Comparison of ENCODE assay signal across 19 cellular contexts in the genomic region with DNA sequence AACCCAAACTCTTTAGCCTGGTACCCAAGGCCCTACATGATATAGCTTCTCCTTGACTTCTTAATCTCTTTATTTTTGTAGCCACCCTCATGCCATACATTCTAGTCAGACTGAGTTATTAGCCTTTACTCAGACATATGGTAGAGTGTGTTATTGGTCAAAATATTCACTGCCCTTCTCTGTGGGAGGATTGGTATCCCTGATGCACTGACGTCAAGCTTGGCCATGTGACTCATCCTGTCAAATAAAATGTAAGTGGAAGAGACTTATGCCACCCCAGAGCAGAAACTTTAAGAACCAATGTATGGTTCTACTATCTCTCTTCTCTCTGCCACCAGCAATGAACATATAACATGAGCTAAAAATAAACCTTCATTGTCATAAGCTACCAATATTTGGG. TPM values are rescaled to one million over a fixed set of nuclear protein-coding genes. Genes with fewer than 3 reads are reported as not detected.
A peak's percentile ranks its signal among the peaks of the same experiment; 100 is the strongest.
DNase-seq lines count a peak whose midpoint lies in the region; ATAC-seq, FAIRE-seq and TF ChIP-seq lines count a peak whose summit lies in the region.
"Had no signal": no experiment of that assay in that cellular context is flagged by ENCODE, and none has a peak within 500 bp of the region (broad histone marks: within the 10 kb centered on the region; RNA-seq: fewer than 3 reads in every experiment).

No MANE protein-coding gene starts in this region.

- ATAC-seq in naive thymus-derived CD8-positive, alpha-beta T cell: no peak
- ATAC-seq in Right ventricle myocardium inferior: no peak
- ATAC-seq: HCT116 had no signal

- no peak for FAIRE-seq in bronchial epithelial cell (lab: Jason Lieb, UNC)

- H3K14ac ChIP-seq in trophoblast cell (ENCODE audit: low read length): no peak overlapping the region

- no peaks in the 10 kb centered on the region for H3K79me1 ChIP-seq in trophoblast cell (ENCODE audit: low read length)

- no peak overlapping the region for H2AFZ ChIP-seq in trophoblast cell (ENCODE audit: insufficient read depth, low read length, poor library complexity)

- no peak overlapping the region for H3K4me3 Mint-ChIP-seq in naive thymus-derived CD8-positive, alpha-beta T cell

- H4K12ac ChIP-seq in trophoblast cell (ENCODE audit: low read depth, low read length): no peak overlapping the region

- H3K9me3 Mint-ChIP-seq in naive thymus-derived CD8-positive, alpha-beta T cell: peaks cover 0 to 19% (median 6%) of the 10 kb centered on the region in 9 donors

- peaks cover 3 to 6% (median 4%) of the 10 kb centered on the region in 5 donors for H3K27me3 Mint-ChIP-seq in naive thymus-derived CD8-positive, alpha-beta T cell

- peaks cover 13 to 24% (median 15%) of the 10 kb centered on the region in 3 donors for H3K36me3 Mint-ChIP-seq in naive thymus-derived CD8-positive, alpha-beta T cell

- H4K8ac ChIP-seq in trophoblast cell (ENCODE audit: low read depth, low read length): no peak overlapping the region

- H3K4me1 ChIP-seq in trophoblast cell (ENCODE audit: control insufficient read depth in 1 of 2, insufficient read depth in 2 of 2, low read length in 2 of 2): no peaks in the 10 kb centered on the region
- H3K4me1 ChIP-seq: Peyer's patch had no signal

- H2AK5ac ChIP-seq in trophoblast cell (ENCODE audit: low read length): no peak overlapping the region

- H3K4me3 ChIP-seq in bronchial epithelial cell (ENCODE audit: low read depth, low read length): no peak overlapping the region
- no peak overlapping the region for H3K4me3 ChIP-seq in trophoblast cell (ENCODE audit: low read depth, low read length)
- H3K4me3 ChIP-seq: Peyer's patch had no signal

- POLR2A ChIA-PET in naive thymus-derived CD8-positive, alpha-beta T cell (lab: Charles Lee): interaction anchor here (0.6 kb wide), 1 partner anchor 187 kb away, joined by 3 read pairs; no protein-coding TSS in a partner anchor

- H4K91ac ChIP-seq in trophoblast cell (ENCODE audit: low read depth, low read length): no peak overlapping the region

- H2BK5ac ChIP-seq in trophoblast cell (ENCODE audit: low read depth, low read length, poor library complexity): no peak overlapping the region

- no CpG with 5 or more reads among the region's 1 CpG for WGBS in trophoblast cell (ENCODE audit: extremely low coverage, insufficient coverage, insufficient read length)

- H3K27ac ChIP-seq in trophoblast cell (ENCODE audit: low read depth, low read length): no peak overlapping the region
- H3K27ac ChIP-seq: HL-60, Peyer's patch had no signal

- H3K18ac ChIP-seq in trophoblast cell (ENCODE audit: low read length): no peak overlapping the region

- no peaks in the 10 kb centered on the region for H3K9me3 ChIP-seq in trophoblast cell (ENCODE audit: insufficient read depth, low read depth, low read length)

- H3K27me3 ChIP-seq in bronchial epithelial cell (ENCODE audit: control insufficient read depth, insufficient read depth, low read length): no peaks in the 10 kb centered on the region
- H3K27me3 ChIP-seq in trophoblast cell (ENCODE audit: insufficient read depth, low read length): no peaks in the 10 kb centered on the region
- H3K27me3 ChIP-seq: Peyer's patch had no signal

- no peaks in the 10 kb centered on the region for H3K79me2 ChIP-seq in trophoblast cell (ENCODE audit: control insufficient read depth, insufficient read depth, low read length, poor library complexity)

- peak; percentile 24 for DNase-seq in GM03348 (ENCODE audit: low spot score)
- DNase-seq in NCI-H226: peak; percentile 65
- DNase-seq in bronchial epithelial cell (ENCODE audit: low read depth): peak; percentile 47
- peak; percentile 27 to 64 for DNase-seq in trophoblast cell
- no peak for DNase-seq in naive thymus-derived CD8-positive, alpha-beta T cell
- DNase-seq in NCI-H1694 (lab: John Stamatoyannopoulos, UW): no peak
- no peak for DNase-seq in Right ventricle myocardium inferior (ENCODE audit: missing footprints)
- DNase-seq: CD8-positive, alpha-beta memory T cell; DND-41; MM.1S; NCI-H1105; NCI-H187 treated with DMSO at 0.1 percent for 48 hours; NCI-H2171; NCI-H510A treated with DMSO at 0.1 percent for 48 hours; Peyer's patch had no signal

- no peak overlapping the region for H3K9ac ChIP-seq in trophoblast cell (ENCODE audit: low read length)

- H3K4me1 Mint-ChIP-seq in naive thymus-derived CD8-positive, alpha-beta T cell: peaks cover 3 to 8% (median 5%) of the 10 kb centered on the region in 4 donors

- no peak overlapping the region for H2BK120ac ChIP-seq in trophoblast cell (ENCODE audit: insufficient read depth, low read length, poor library complexity)

- no peak for TF ChIP-seq CTCF in bronchial epithelial cell (IDR thresholded peaks at IDR 0.05; ENCODE audit: insufficient read depth, low read length, severe bottlenecking)

- no peak overlapping the region for H3K4ac ChIP-seq in trophoblast cell (ENCODE audit: low read depth, low read length)

- H2BK12ac ChIP-seq in trophoblast cell (ENCODE audit: low read length): no peak overlapping the region

- intact Hi-C loops in Right ventricle myocardium inferior (cut with DNase I): no loop called here

- H3K36me3 ChIP-seq in bronchial epithelial cell (ENCODE audit: control insufficient read depth, insufficient read depth, low read length) (no peaks in the 10 kb centered on the region), trophoblast cell (ENCODE audit: control insufficient read depth in 1 of 2, insufficient read depth in 2 of 2, low read length in 2 of 2) (no peaks in the 10 kb centered on the region)
- H3K36me3 ChIP-seq: Peyer's patch had no signal

- H3K4me2 ChIP-seq in trophoblast cell (ENCODE audit: low read length): no peak overlapping the region

- H3K23ac ChIP-seq in trophoblast cell (ENCODE audit: low read length): no peak overlapping the region

- no peak overlapping the region for H3K27ac Mint-ChIP-seq in naive thymus-derived CD8-positive, alpha-beta T cell
- H3K27ac Mint-ChIP-seq: CD8-positive, alpha-beta memory T cell had no signal

RNA-seq across cellular contexts. Expression of gene BEAN1, which starts 12.2 kb away (rescaled TPM):
- total RNA-seq in bronchial epithelial cell (0.38 TPM in 1 of 2 replicates, not detected in the other), Right ventricle myocardium inferior (2.4 TPM)
- 1.0 and 1.2 TPM in 2 replicates for polyA plus RNA-seq in trophoblast cell (2013)
- total RNA-seq in naive thymus-derived CD8-positive, alpha-beta T cell: not detected
- polyA plus RNA-seq in naive thymus-derived CD8-positive, alpha-beta T cell: not detected
- total RNA-seq: CD8-positive, alpha-beta memory T cell; Peyer's patch had no signal
- polyA plus RNA-seq: AG04450, BJ had no signal

RNA-seq across cellular contexts. Expression of gene CDH5, which starts 48.4 kb away (rescaled TPM):
- not detected in 2 replicates for total RNA-seq in bronchial epithelial cell
- 93.1 and 99.2 TPM in 2 replicates for polyA plus RNA-seq in trophoblast cell (2013)
- total RNA-seq in naive thymus-derived CD8-positive, alpha-beta T cell: not detected
- polyA plus RNA-seq in naive thymus-derived CD8-positive, alpha-beta T cell: not detected
- 58.4 TPM for total RNA-seq in Right ventricle myocardium inferior
- total RNA-seq: CD8-positive, alpha-beta memory T cell had no signal
- polyA plus RNA-seq: AG04450; BJ; CD8-positive, alpha-beta memory T cell had no signal

Comparison
In these comparisons a context has a peak if more than half of its experiments do, and no peak if none do; other contexts are left out.
1. DNase-seq: peak in GM03348 (single experiment), NCI-H226 (single experiment), bronchial epithelial cell (single experiment) and trophoblast cell (2 of 2); none in naive thymus-derived CD8-positive, alpha-beta T cell (0 of 10), NCI-H1694 (single experiment) and Right ventricle myocardium inferior (single experiment).
2. RNA of gene CDH5, which starts 48.4 kb away (total RNA-seq): 58.4 TPM in Right ventricle myocardium inferior (single experiment); not detected in bronchial epithelial cell and not detected in naive thymus-derived CD8-positive, alpha-beta T cell; every median in the first group is over 10 times any median in the second.